15 cellular contexts compared by ENCODE assay signal in the genomic region with DNA sequence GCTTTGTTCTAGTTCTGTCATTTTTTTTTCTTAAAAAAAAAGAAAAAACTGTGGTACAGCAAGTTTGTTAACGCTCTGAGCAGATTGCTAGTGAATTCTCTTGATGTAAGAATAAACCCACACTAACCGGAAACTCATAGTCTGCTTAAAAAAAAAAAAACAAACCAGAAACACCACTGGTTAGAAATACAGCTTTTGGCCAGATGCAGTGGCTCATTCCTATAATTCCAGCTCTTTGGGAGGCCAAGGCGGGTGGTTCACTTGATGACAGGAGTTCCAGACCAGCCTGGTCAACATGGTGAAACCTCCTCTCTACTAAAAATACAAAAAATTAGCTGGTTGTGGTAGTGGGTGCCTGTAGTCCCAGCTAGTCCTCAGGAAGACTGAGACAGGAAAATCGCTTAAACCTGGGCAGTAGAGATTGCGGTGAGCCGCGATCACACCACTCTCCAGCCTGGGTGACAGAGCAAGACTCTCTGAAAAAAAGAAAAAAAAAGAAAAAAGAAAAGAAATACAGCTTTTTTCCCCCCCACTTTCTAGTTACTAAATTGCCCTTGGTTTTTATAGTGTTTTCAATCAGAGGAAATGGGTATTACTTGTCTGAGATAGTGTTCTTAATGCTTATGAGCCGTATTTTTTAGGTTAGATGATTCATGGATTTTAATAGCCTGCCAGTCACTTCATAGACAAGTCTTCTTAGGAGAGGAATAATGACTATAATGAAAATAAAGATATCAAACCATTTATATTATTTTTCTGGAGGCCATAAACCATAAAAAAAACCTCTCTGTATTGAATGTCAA.
DNase-seq lines count a peak whose midpoint lies in the region; ATAC-seq and TF ChIP-seq lines count a peak whose summit lies in the region.
"Had no signal": no experiment of that assay in that cellular context is flagged by ENCODE, and none has a peak within 500 bp of the region (broad histone marks: within the 10 kb centered on the region; RNA-seq: fewer than 3 reads in every experiment).

No MANE protein-coding gene starts in this region.

- H3K36me3 ChIP-seq in CD4-positive, CD25-positive, alpha-beta regulatory T cell (ENCODE audit: control insufficient read depth, insufficient read depth, low read length) = no peaks in the 10 kb centered on the region
- H3K36me3 ChIP-seq in HCT116 (ENCODE audit: control insufficient read depth in 1 of 2, insufficient read depth in 2 of 2, low read length in 2 of 2) (no peaks in the 10 kb centered on the region), HAP-1 (replicated peaks) (no peaks in the 10 kb centered on the region)
- H3K36me3 ChIP-seq: adrenal gland had no signal

- BruUV-seq in HCT116 (replicated peaks; lab: Mats Ljungman, UMichigan) = no TSS peak

- POLR2A ChIA-PET in HCT116 (lab: Charles Lee) = interaction anchor here (1.1 kb wide), 1 partner anchor 9 kb away, joined by 3 read pairs; no protein-coding TSS in a partner anchor
- POLR2A ChIA-PET in naive thymus-derived CD8-positive, alpha-beta T cell (lab: Charles Lee) = no interaction called here

- no peak overlapping the region for H3K4me3 Mint-ChIP-seq in CD4-positive, CD25-positive, alpha-beta regulatory T cell
- peak overlapping the region in 9 of 10 donors; percentile 15 to 57 (median 42) for H3K4me3 Mint-ChIP-seq in naive thymus-derived CD8-positive, alpha-beta T cell
- H3K4me3 Mint-ChIP-seq: stimulated activated naive CD8-positive, alpha-beta T cell treated with anti-CD3 and anti-CD28 coated beads, Interleukin-15, Interleukin-2, amounts not matched to agents 100 ng/mL and 50 ng/mL, for 24 hours had no signal

- TF ChIP-seq POLR2A in HCT116 (IDR thresholded peaks at IDR 0.05; ENCODE audit: borderline replicate concordance, extremely low read depth, insufficient read depth, insufficient read length) = no peak

- intact Hi-C loops in HCT116 (cut with micrococcal nuclease) = no loop called here

- H3K9ac ChIP-seq in HCT116 (ENCODE audit: low read length) = no peak overlapping the region

- CTCF ChIA-PET in HCT116 (lab: Charles Lee) = no interaction called here

- H3K27me3 ChIP-seq in CD4-positive, CD25-positive, alpha-beta regulatory T cell (ENCODE audit: control insufficient read depth, insufficient read depth, low read length) = no peaks in the 10 kb centered on the region
- no peaks in the 10 kb centered on the region for H3K27me3 ChIP-seq in HCT116 (ENCODE audit: insufficient read depth, low read length)
- H3K27me3 ChIP-seq in HAP-1 (ENCODE audit: low read depth) = no peaks in the 10 kb centered on the region
- H3K27me3 ChIP-seq: adrenal gland, dorsolateral prefrontal cortex had no signal

- no peak for ATAC-seq in CD4-positive, CD25-positive, alpha-beta regulatory T cell (ENCODE audit: low read depth in 2 of 2)
- ATAC-seq in HCT116 (no peak), HG03571 (IDR thresholded peaks at IDR 0.05; ENCODE audit: unreplicated experiment) (no peak)
- peak; percentile 81 to 91 for ATAC-seq in naive thymus-derived CD8-positive, alpha-beta T cell

- no peak overlapping the region for H3K4me2 ChIP-seq in HCT116 (ENCODE audit: low read length)

- H3K4me1 Mint-ChIP-seq in CD4-positive, CD25-positive, alpha-beta regulatory T cell = peaks cover 0 to 5% (median 3%) of the 10 kb centered on the region in 4 donors
- H3K4me1 Mint-ChIP-seq in naive thymus-derived CD8-positive, alpha-beta T cell = peaks cover 0 to 13% (median 8%) of the 10 kb centered on the region in 4 donors

- in situ Hi-C loops in astrocyte of the spinal cord (cut with HindIII; ENCODE audit: low sequenced_read_pairs) (no loop called here), HAP-1 (cut with MboI; ENCODE audit: low sequenced_read_pairs) (no loop called here)

- H3K4me3 ChIP-seq in CD4-positive, CD25-positive, alpha-beta regulatory T cell (ENCODE audit: low read depth, low read length) = no peak overlapping the region
- H3K4me3 ChIP-seq in HCT116 (replicated peaks in 1 of 2; ENCODE audit: low read depth in 1 of 2, low read length in 2 of 2) (no peak overlapping the region), astrocyte of the spinal cord (ENCODE audit: low read depth, low read length) (no peak overlapping the region), HAP-1 (no peak overlapping the region)
- H3K4me3 ChIP-seq: adrenal gland, dorsolateral prefrontal cortex had no signal

- H3K27me3 Mint-ChIP-seq in CD4-positive, CD25-positive, alpha-beta regulatory T cell = no peaks in the 10 kb centered on the region
- no peaks in the 10 kb centered on the region for H3K27me3 Mint-ChIP-seq in naive thymus-derived CD8-positive, alpha-beta T cell
- H3K27me3 Mint-ChIP-seq: stimulated activated naive CD8-positive, alpha-beta T cell treated with anti-CD3 and anti-CD28 coated beads, Interleukin-15, Interleukin-2, amounts not matched to agents 100 ng/mL and 50 ng/mL, for 24 hours had no signal

- TF ChIP-seq CTCF in HCT116 (IDR thresholded peaks at IDR 0.05 in 2 of 3, conservative IDR thresholded peaks at IDR 0.05 in 1 of 3; ENCODE audit: borderline replicate concordance in 1 of 3, insufficient read depth in 1 of 3, low read depth in 2 of 3, low read length in 2 of 3) = no peak
- TF ChIP-seq CTCF in astrocyte of the spinal cord (IDR thresholded peaks at IDR 0.05; ENCODE audit: low read depth, low read length) = no peak
- TF ChIP-seq CTCF in GM10266 (IDR thresholded peaks at IDR 0.05; ENCODE audit: control insufficient read depth, insufficient read depth, low read depth, missing control alignments) = no peak

- no peaks in the 10 kb centered on the region for H4K20me1 ChIP-seq in HCT116 (ENCODE audit: insufficient read depth)

- H3K4me1 ChIP-seq in CD4-positive, CD25-positive, alpha-beta regulatory T cell (ENCODE audit: control insufficient read depth, insufficient read depth, low read length, poor library complexity, severe bottlenecking) = no peaks in the 10 kb centered on the region
- H3K4me1 ChIP-seq in HCT116 (ENCODE audit: control insufficient read depth in 1 of 2, insufficient read depth in 2 of 2, low read length in 2 of 2) (peaks cover 76 to 84% of the 10 kb centered on the region in 2 experiments), HAP-1 (no peaks in the 10 kb centered on the region)
- H3K4me1 ChIP-seq: adrenal gland had no signal

- DNase-seq in CD4-positive, CD25-positive, alpha-beta regulatory T cell = peak in 2 of 3 donors; percentile 15 to 22
- DNase-seq in HCT116 (ENCODE audit: low read depth, low spot score) (no peak), astrocyte of the spinal cord (ENCODE audit: low read depth, low spot score) (peak; percentile 82), GM10266 (ENCODE audit: extremely low spot score) (no peak), HAP-1 (ENCODE audit: low spot score in 2 of 2) (no peak), kidney glomerular epithelial cell (lab: John Stamatoyannopoulos, UW) (no peak)
- peak in 6 of 10 donors; percentile 10 to 56 (median 28) for DNase-seq in naive thymus-derived CD8-positive, alpha-beta T cell
- DNase-seq: adrenal gland; dorsolateral prefrontal cortex; glutamatergic neuron; NCI-H1092; NCI-H524; stimulated activated CD4-positive, alpha-beta T cell treated with anti-CD3 and anti-CD28 coated beads, Interleukin-4, amount 100 ng/mL, for 24 hours had no signal

- no peaks in the 10 kb centered on the region for H3K9me3 ChIP-seq in CD4-positive, CD25-positive, alpha-beta regulatory T cell (ENCODE audit: control insufficient read depth in 2 of 2, low read length in 2 of 2)
- H3K9me3 ChIP-seq in HCT116 (ENCODE audit: control insufficient read depth in 1 of 2, insufficient read depth in 1 of 2, low read depth in 1 of 2, low read length in 2 of 2) = no peaks in the 10 kb centered on the region
- H3K9me3 ChIP-seq in HAP-1 = no peaks in the 10 kb centered on the region
- H3K9me3 ChIP-seq: adrenal gland had no signal

- no peak overlapping the region for H3K27ac ChIP-seq in CD4-positive, CD25-positive, alpha-beta regulatory T cell (ENCODE audit: insufficient read depth, low read length, poor library complexity, severe bottlenecking)
- peak overlapping the region; percentile 82 for H3K27ac ChIP-seq in HCT116 (ENCODE audit: low read depth, low read length)
- H3K27ac ChIP-seq: adrenal gland, dorsolateral prefrontal cortex had no signal

- H3K27ac Mint-ChIP-seq in CD4-positive, CD25-positive, alpha-beta regulatory T cell = peak overlapping the region in 1 of 3 donors; percentile 20
- peak overlapping the region in 7 of 10 donors; percentile 7 to 71 (median 24) for H3K27ac Mint-ChIP-seq in naive thymus-derived CD8-positive, alpha-beta T cell

- peaks cover 3% of the 10 kb centered on the region for H3K36me3 Mint-ChIP-seq in CD4-positive, CD25-positive, alpha-beta regulatory T cell
- H3K36me3 Mint-ChIP-seq in naive thymus-derived CD8-positive, alpha-beta T cell = peaks cover 0 to 6% (median 4%) of the 10 kb centered on the region in 3 donors

- no peak overlapping the region for H2AFZ ChIP-seq in HCT116 (ENCODE audit: low read depth, low read length, poor library complexity, severe bottlenecking)

- H3K9me2 ChIP-seq in HCT116 (ENCODE audit: insufficient read depth) = no peaks in the 10 kb centered on the region

- RAD21 ChIA-PET in HCT116 (lab: Charles Lee; ENCODE audit: low non-redundant PET in 1 of 2, low total read pairs in 2 of 2, uncharacterized antibody in 2 of 2, unreplicated experiment in 2 of 2) = interaction anchor here in 1 of 2 experiments (0.7 kb wide), 1 partner anchor 9 kb away, joined by 4 read pairs; no protein-coding TSS in a partner anchor

- H3K9me3 Mint-ChIP-seq in CD4-positive, CD25-positive, alpha-beta regulatory T cell = no peaks in the 10 kb centered on the region
- H3K9me3 Mint-ChIP-seq in naive thymus-derived CD8-positive, alpha-beta T cell = no peaks in the 10 kb centered on the region
- H3K9me3 Mint-ChIP-seq: stimulated activated naive CD8-positive, alpha-beta T cell treated with anti-CD3 and anti-CD28 coated beads, Interleukin-15, Interleukin-2, amounts not matched to agents 100 ng/mL and 50 ng/mL, for 24 hours had no signal

- no peaks in the 10 kb centered on the region for H3K79me2 ChIP-seq in HCT116 (ENCODE audit: insufficient read depth, low read length)

- TF ChIP-seq RAD21 in HCT116 (IDR thresholded peaks at IDR 0.05; ENCODE audit: low read depth) = no peak

TF ChIP-seq in HCT116, 20 proteins besides CTCF, POLR2A, EP300 and RAD21 (continues in another document):
- no peak for TF ChIP-seq CBX3 (IDR thresholded peaks at IDR 0.05; ENCODE audit: low read depth)
- no peak for TF ChIP-seq CEBPB (IDR thresholded peaks at IDR 0.05; ENCODE audit: low read depth)
- TF ChIP-seq YY1 (IDR thresholded peaks at IDR 0.05; ENCODE audit: extremely low read depth, insufficient replicate concordance, low read depth, low read length) = no peak
- TF ChIP-seq EZH2phosphoT487 (IDR thresholded peaks at IDR 0.05; ENCODE audit: borderline replicate concordance) = no peak
- TF ChIP-seq POLR2AphosphoS5 (IDR thresholded peaks at IDR 0.05; ENCODE audit: low read depth, low read length) = no peak
- TF ChIP-seq JUND (IDR thresholded peaks at IDR 0.05) = no peak
- no peak for TF ChIP-seq EZH2 (IDR thresholded peaks at IDR 0.05)
- TF ChIP-seq SRF (IDR thresholded peaks at IDR 0.05; ENCODE audit: low read depth) = no peak

Comparison
In these comparisons a context has a peak if more than half of its experiments do, and no peak if none do; other contexts are left out.
1. ATAC-seq: peak in naive thymus-derived CD8-positive, alpha-beta T cell (2 of 2); none in CD4-positive, CD25-positive, alpha-beta regulatory T cell (0 of 2), HCT116 (single experiment) and HG03571 (single experiment).
2. DNase-seq: peak in CD4-positive, CD25-positive, alpha-beta regulatory T cell (2 of 3), astrocyte of the spinal cord (single experiment) and naive thymus-derived CD8-positive, alpha-beta T cell (6 of 10); none in HCT116 (single experiment), GM10266 (single experiment), HAP-1 (0 of 2) and kidney glomerular epithelial cell (single experiment).
3. H3K4me3 Mint-ChIP-seq: peak in naive thymus-derived CD8-positive, alpha-beta T cell (9 of 10); none in CD4-positive, CD25-positive, alpha-beta regulatory T cell (0 of 4).